In genomic region chr2:16756831-16757644, GRCh38 we compare ENCODE assay signal across 8 cellular contexts.
DNase-seq lines count a peak whose midpoint lies in the region; ATAC-seq, FAIRE-seq and TF ChIP-seq lines count a peak whose summit lies in the region.

No MANE protein-coding gene starts in this region.

- H3K9me3 ChIP-seq in OCI-LY7 (ENCODE audit: low read length): no peaks in the 10 kb centered on the region

- peak overlapping the region; percentile 22; the same call in 1 of the 2 replicates for H3K4me2 ChIP-seq in OCI-LY7 (ENCODE audit: low read length)

- TF ChIP-seq CTCF in OCI-LY7 (conservative IDR thresholded peaks at IDR 0.05; ENCODE audit: low read length) (peak; percentile 96), fibroblast of mammary gland (conservative IDR thresholded peaks at IDR 0.05; ENCODE audit: control insufficient read depth, insufficient read depth, low read depth, low read length) (peak; percentile 86), nephron (IDR thresholded peaks at IDR 0.05; ENCODE audit: unreplicated experiment in 3 of 3) (peak; percentile 79 to 93 (median 92))

- CTCF ChIA-PET in OCI-LY7 (lab: Charles Lee; ENCODE audit: unreplicated experiment): interaction anchor here (0.5 to 2.9 kb wide), 8 partner anchors 99 to 149 kb away, joined by 3 to 17 read pairs (median 4); no protein-coding TSS in a partner anchor

- no peaks in the 10 kb centered on the region for H4K20me1 ChIP-seq in OCI-LY7 (ENCODE audit: insufficient read depth, low read length)

- peaks cover 4% of the 10 kb centered on the region for H3K4me1 ChIP-seq in OCI-LY7 (ENCODE audit: insufficient read depth, low read length, poor library complexity, severe bottlenecking)

- no peaks in the 10 kb centered on the region for H3K79me2 ChIP-seq in OCI-LY7 (ENCODE audit: insufficient read depth, low read depth, low read length)

- peaks cover 8% of the 10 kb centered on the region for H3K27me3 Mint-ChIP-seq in activated T-cell treated with anti-CD3 and anti-CD28 coated beads, Interleukin-2, amount 50 U/mL, for 24 hours
- H3K27me3 Mint-ChIP-seq in nephron (ENCODE audit: low read depth): peaks cover 6% of the 10 kb centered on the region

- BruUV-seq in OCI-LY7 (replicated peaks; lab: Mats Ljungman, UMichigan): no TSS peak

- peak; percentile 96 for ATAC-seq in GM21390 (IDR thresholded peaks at IDR 0.05; ENCODE audit: unreplicated experiment)
- ATAC-seq in stimulated activated naive CD8-positive, alpha-beta T cell treated with anti-CD3 and anti-CD28 coated beads, Interleukin-15, Interleukin-2, amounts not matched to agents 100 U/mL and 50 U/mL, for 24 hours: peak; percentile 87

- FAIRE-seq in HTR-8/SVneo (lab: Jason Lieb, UNC): peak; percentile 87

- DNase-seq in DMS153 (lab: John Stamatoyannopoulos, UW): peak; percentile 67
- DNase-seq in HTR-8/SVneo (ENCODE audit: insufficient read length, low spot score): peak; percentile 36
- peak; percentile 79 for DNase-seq in OCI-LY7 (ENCODE audit: low spot score)
- peak; percentile 69 for DNase-seq in activated T-cell treated with anti-CD3 and anti-CD28 coated beads, Interleukin-2, amount 50 U/mL, for 24 hours
- DNase-seq in fibroblast of mammary gland (ENCODE audit: low read depth): peak; percentile 70
- peak; percentile 70 for DNase-seq in stimulated activated naive CD8-positive, alpha-beta T cell treated with anti-CD3 and anti-CD28 coated beads, Interleukin-15, Interleukin-2, amounts not matched to agents 100 U/mL and 50 U/mL, for 24 hours

- no peak overlapping the region for H3K4me3 Mint-ChIP-seq in activated T-cell treated with anti-CD3 and anti-CD28 coated beads, Interleukin-2, amount 50 U/mL, for 24 hours
- no peak overlapping the region for H3K4me3 Mint-ChIP-seq in nephron

- H3K9me3 Mint-ChIP-seq in activated T-cell treated with anti-CD3 and anti-CD28 coated beads, Interleukin-2, amount 50 U/mL, for 24 hours: no peaks in the 10 kb centered on the region
- peaks cover 3% of the 10 kb centered on the region for H3K9me3 Mint-ChIP-seq in nephron

- intact Hi-C loops in OCI-LY7 (cut with micrococcal nuclease; ENCODE audit: unreplicated experiment): loop anchor here (1.0 to 10.0 kb wide), 4 partner anchors 144 to 1122 kb away; no protein-coding TSS in a partner anchor

- peak overlapping the region; percentile 68; the same call in 1 of the 2 replicates for H2AFZ ChIP-seq in OCI-LY7 (ENCODE audit: low read length)

- no peaks in the 10 kb centered on the region for H3K4me1 Mint-ChIP-seq in activated T-cell treated with anti-CD3 and anti-CD28 coated beads, Interleukin-2, amount 50 U/mL, for 24 hours (ENCODE audit: low read depth)
- peaks cover 21% of the 10 kb centered on the region for H3K4me1 Mint-ChIP-seq in nephron

- no peaks in the 10 kb centered on the region for H3K36me3 ChIP-seq in OCI-LY7 (ENCODE audit: insufficient read depth, low read length)

- H3K36me3 Mint-ChIP-seq in activated T-cell treated with anti-CD3 and anti-CD28 coated beads, Interleukin-2, amount 50 U/mL, for 24 hours (ENCODE audit: low read depth): no peaks in the 10 kb centered on the region
- no peaks in the 10 kb centered on the region for H3K36me3 Mint-ChIP-seq in nephron (ENCODE audit: low read depth)

- H3K27ac Mint-ChIP-seq in activated T-cell treated with anti-CD3 and anti-CD28 coated beads, Interleukin-2, amount 50 U/mL, for 24 hours: peak overlapping the region; percentile 44
- peak overlapping the region; percentile 38 to 54 (median 51) for H3K27ac Mint-ChIP-seq in nephron

- POLR2A ChIA-PET in OCI-LY7 (lab: Charles Lee): interaction anchor here (0.6 to 3.9 kb wide), 5 partner anchors 24 to 326 kb away, joined by 3 to 17 read pairs (median 4); no protein-coding TSS in a partner anchor

- no peak overlapping the region for H3K27ac ChIP-seq in OCI-LY7 (ENCODE audit: low read depth, low read length, poor library complexity, severe bottlenecking)

- H3K9me2 ChIP-seq in OCI-LY7 (ENCODE audit: insufficient read depth, low read length): no peaks in the 10 kb centered on the region

- H3K4me3 ChIP-seq in OCI-LY7 (ENCODE audit: low read depth, low read length, poor library complexity, severe bottlenecking) (no peak overlapping the region), fibroblast of mammary gland (ENCODE audit: control insufficient read depth, low read depth, low read length) (no peak overlapping the region)
